ENCODE assay signal across 27 cellular contexts in the genomic region with DNA sequence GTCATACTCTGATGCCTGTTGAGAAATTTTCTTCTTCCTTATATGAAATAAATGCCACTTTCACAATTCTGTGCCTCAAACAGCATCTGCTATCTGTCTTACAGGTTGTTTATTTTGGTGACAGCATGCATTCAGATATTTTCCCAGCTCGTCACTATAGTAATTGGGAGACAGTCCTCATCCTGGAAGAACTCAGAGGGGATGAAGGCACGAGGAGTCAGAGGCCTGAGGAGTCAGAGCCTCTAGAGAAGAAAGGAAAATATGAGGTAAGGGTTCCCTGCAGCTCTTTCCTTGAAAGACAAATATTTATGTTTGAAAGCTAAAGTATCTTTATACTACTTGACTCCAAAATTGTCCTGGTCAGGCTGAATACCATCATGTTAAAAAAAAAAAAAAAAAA.
"Had no signal": no experiment of that assay in that cellular context is flagged by ENCODE, and none has a peak within 500 bp of the region (broad histone marks: within the 10 kb centered on the region; RNA-seq: fewer than 3 reads in every experiment).

No MANE protein-coding gene starts in this region.

- H3K27ac Mint-ChIP-seq: activated CD4-positive, alpha-beta memory T cell treated with anti-CD3 and anti-CD28 coated beads, Interleukin-2, amount 10 ng/mL, durations not matched to agents 7 days and 5 days; activated CD4-positive, alpha-beta T cell treated with anti-CD3 and anti-CD28 coated beads, Interleukin-2, amount 10 ng/mL, durations not matched to agents 7 days and 5 days; activated T-cell treated with anti-CD3 and anti-CD28 coated beads, Interleukin-2, amount 50 U/mL, for 24 hours; immature natural killer cell; mesothelial cell of epicardium; nephron progenitor cell; stimulated activated naive CD8-positive, alpha-beta T cell treated with anti-CD3 and anti-CD28 coated beads, Interleukin-15, Interleukin-2, amounts not matched to agents 100 ng/mL and 50 ng/mL, for 24 hours had no signal

- H3K4me1 Mint-ChIP-seq: activated CD4-positive, alpha-beta memory T cell treated with anti-CD3 and anti-CD28 coated beads, Interleukin-2, amount 10 ng/mL, durations not matched to agents 7 days and 5 days; activated CD4-positive, alpha-beta T cell treated with anti-CD3 and anti-CD28 coated beads, Interleukin-2, amount 10 ng/mL, durations not matched to agents 7 days and 5 days; immature natural killer cell; mesothelial cell of epicardium; naive B cell; nephron progenitor cell had no signal

- H3K4me3 ChIP-seq: right atrium auricular region, spleen, thoracic aorta had no signal

- DNase-seq: activated CD4-positive, alpha-beta memory T cell treated with anti-CD3 and anti-CD28 coated beads, Interleukin-2, amount 10 ng/mL, durations not matched to agents 7 days and 5 days; activated CD4-positive, alpha-beta T cell treated with anti-CD3 and anti-CD28 coated beads, Interleukin-2, amount 10 ng/mL, durations not matched to agents 7 days and 5 days; activated CD4-positive, CD25-positive, alpha-beta regulatory T cell treated with anti-CD3 and anti-CD28 coated beads, Interleukin-2, amount 50 U/mL, for 72 hours; activated CD8-positive, alpha-beta memory T cell treated with anti-CD3 and anti-CD28 coated beads, Interleukin-2, amount 50 U/mL, for 48 hours; activated gamma-delta T cell; activated naive CD4-positive, alpha-beta T cell treated with anti-CD3 and anti-CD28 coated beads, Interleukin-2, amount 50 U/mL, for 16 hours; activated T-cell treated with anti-CD3 and anti-CD28 coated beads, Interleukin-2, amount 50 U/mL, for 24 hours; cerebellar nuclear complex; cortex of kidney; effector memory CD8-positive, alpha-beta T cell; foreskin fibroblast; head of caudate nucleus; hypothalamus; immature natural killer cell; kidney; left colon; mammary epithelial cell; naive B cell; nephron progenitor cell; spleen; T-helper 2 cell; trophoblast cell had no signal

- ATAC-seq: effector memory CD8-positive, alpha-beta T cell; esophagus mucosa; left colon had no signal

- H3K9me3 Mint-ChIP-seq: activated CD4-positive, alpha-beta memory T cell treated with anti-CD3 and anti-CD28 coated beads, Interleukin-2, amount 10 ng/mL, durations not matched to agents 7 days and 5 days; activated CD4-positive, alpha-beta T cell treated with anti-CD3 and anti-CD28 coated beads, Interleukin-2, amount 10 ng/mL, durations not matched to agents 7 days and 5 days; activated T-cell treated with anti-CD3 and anti-CD28 coated beads, Interleukin-2, amount 50 U/mL, for 24 hours; effector memory CD8-positive, alpha-beta T cell; immature natural killer cell; mesothelial cell of epicardium; naive B cell; nephron progenitor cell; stimulated activated naive CD8-positive, alpha-beta T cell treated with anti-CD3 and anti-CD28 coated beads, Interleukin-15, Interleukin-2, amounts not matched to agents 100 ng/mL and 50 ng/mL, for 24 hours had no signal

- H3K4me3 Mint-ChIP-seq: activated CD4-positive, alpha-beta memory T cell treated with anti-CD3 and anti-CD28 coated beads, Interleukin-2, amount 10 ng/mL, durations not matched to agents 7 days and 5 days; activated CD4-positive, alpha-beta T cell treated with anti-CD3 and anti-CD28 coated beads, Interleukin-2, amount 10 ng/mL, durations not matched to agents 7 days and 5 days; activated T-cell treated with anti-CD3 and anti-CD28 coated beads, Interleukin-2, amount 50 U/mL, for 24 hours; effector memory CD8-positive, alpha-beta T cell; immature natural killer cell; mesothelial cell of epicardium; naive B cell; nephron progenitor cell; stimulated activated naive CD8-positive, alpha-beta T cell treated with anti-CD3 and anti-CD28 coated beads, Interleukin-15, Interleukin-2, amounts not matched to agents 100 ng/mL and 50 ng/mL, for 24 hours had no signal
